34 cellular contexts compared by ENCODE assay signal in genomic region chr12:40039598-40039997, GRCh38.
DNase-seq lines count a peak whose midpoint lies in the region; ATAC-seq, FAIRE-seq and TF ChIP-seq lines count a peak whose summit lies in the region.
"Had no signal": no experiment of that assay in that cellular context is flagged by ENCODE, and none has a peak within 500 bp of the region (broad histone marks: within the 10 kb centered on the region; RNA-seq: fewer than 3 reads in every experiment).

No MANE protein-coding gene starts in this region.

- H3K27me3 ChIP-seq in GM23338 (ENCODE audit: insufficient read depth), result no peaks in the 10 kb centered on the region
- no peaks in the 10 kb centered on the region for H3K27me3 ChIP-seq in GM12878 (replicated peaks in 1 of 2; ENCODE audit: control insufficient read depth in 2 of 2, insufficient read depth in 2 of 2, low read length in 1 of 2)
- H3K27me3 ChIP-seq in mesendoderm (ENCODE audit: insufficient read depth, low read length, poor library complexity), result no peaks in the 10 kb centered on the region
- H3K27me3 ChIP-seq: BE2C; BLaER1; BLaER1 treated with 17β-estradiol and CSF1 and Interleukin-3, amounts not matched to agents 10 nM and 100 nM had no signal

- 32% methylated on average over 1 of the region's 1 CpG for WGBS in GM12878 (ENCODE audit: insufficient coverage, insufficient replicate concordance, low lambda C conversion rate, missing lambda C conversion rate)
- no CpG with 5 or more reads among the region's 1 CpG for WGBS in mesendoderm (ENCODE audit: extremely low coverage, insufficient coverage, low lambda C conversion rate)

- H3K36me3 ChIP-seq in GM23338 (ENCODE audit: insufficient read depth) (no peaks in the 10 kb centered on the region), GM12878 (ENCODE audit: control insufficient read depth in 2 of 2, insufficient read depth in 2 of 2, low read length in 1 of 2) (no peaks in the 10 kb centered on the region), mesendoderm (ENCODE audit: control insufficient read depth, insufficient read depth, low read length) (no peaks in the 10 kb centered on the region)
- H3K36me3 ChIP-seq: BE2C; BLaER1; BLaER1 treated with 17β-estradiol and CSF1 and Interleukin-3, amounts not matched to agents 10 nM and 100 nM had no signal

- H3K36me3 Mint-ChIP-seq in GM23338 (ENCODE audit: low read depth) (no peaks in the 10 kb centered on the region; the same call in 2 of the 3 replicates), progenitor cell of endocrine pancreas (ENCODE audit: insufficient read depth) (peaks cover 1% of the 10 kb centered on the region)
- H3K36me3 Mint-ChIP-seq: CD4-positive, alpha-beta memory T cell; CD4-positive, CD25-positive, alpha-beta regulatory T cell; CD8-positive, alpha-beta T cell had no signal

- H3K27me3 Mint-ChIP-seq in GM23338 (ENCODE audit: insufficient read depth, low read depth, poor library complexity) (peaks cover 1% of the 10 kb centered on the region), progenitor cell of endocrine pancreas (peaks cover 10% of the 10 kb centered on the region)
- H3K27me3 Mint-ChIP-seq: B cell; CD4-positive, alpha-beta memory T cell; CD4-positive, alpha-beta T cell; CD4-positive, CD25-positive, alpha-beta regulatory T cell; CD8-positive, alpha-beta memory T cell had no signal

- intact Hi-C loops in GM12878 (cut with micrococcal nuclease; ENCODE audit: unreplicated experiment), result no loop called here

- in situ Hi-C loops in GM12878 (cut with MboI), result no loop called here

- BruUV-seq in GM12878 (replicated peaks; lab: Mats Ljungman, UMichigan), result no TSS peak

- H3K79me1 ChIP-seq in mesendoderm (ENCODE audit: low read length), result no peaks in the 10 kb centered on the region

- H3K23ac ChIP-seq in mesendoderm (ENCODE audit: low read length), result no peak overlapping the region

- no peak for FAIRE-seq in GM12878 (lab: Jason Lieb, UNC)
- FAIRE-seq: D721Med had no signal

- DNase-seq in GM23338 (ENCODE audit: low spot score) (no peak), GM12878 (ENCODE audit: low read depth, low spot score) (no peak), mesendoderm (peak; percentile 30), progenitor cell of endocrine pancreas (ENCODE audit: low spot score, unreplicated experiment) (no peak), Kasumi-1 (lab: John Stamatoyannopoulos, UW) (no peak)
- DNase-seq in activated CD4-positive, alpha-beta T cell treated with anti-CD3 and anti-CD28 coated beads, Interleukin-2, amount 50 U/mL, for 48 hours, result no peak
- DNase-seq: 8988T; ACHN; AML-193; BE2C; C1 segment of cervical spinal cord; Caco-2; Calu3; CD4-positive, alpha-beta memory T cell; CD4-positive, alpha-beta T cell; CD4-positive, CD25-positive, alpha-beta regulatory T cell; CD8-positive, alpha-beta memory T cell; CD8-positive, alpha-beta T cell; COR-L47; DMS 273 treated with DMSO at 0.1 percent for 48 hours; DMS153; DMS53; DMS79; DMS79 treated with DMSO at 0.1 percent for 48 hours; DND-41; EL had no signal

- no peak overlapping the region for H3K4ac ChIP-seq in mesendoderm (ENCODE audit: low read depth, low read length)

- H2BK15ac ChIP-seq in mesendoderm (replicated peaks; ENCODE audit: low read depth), result no peak overlapping the region

- ATAC-seq in GM23338 (no peak), GM12878 (peak; percentile 37; the same call in 1 of the 3 replicates)
- ATAC-seq: A549; CD8-positive, alpha-beta T cell had no signal

- H4K20me1 ChIP-seq in GM23338 (replicated peaks; ENCODE audit: insufficient read depth), result no peaks in the 10 kb centered on the region
- no peaks in the 10 kb centered on the region for H4K20me1 ChIP-seq in GM12878 (ENCODE audit: control insufficient read depth, insufficient read depth)
- H4K20me1 ChIP-seq: BLaER1; BLaER1 treated with 17β-estradiol and CSF1 and Interleukin-3, amounts not matched to agents 10 nM and 100 nM had no signal

- TF ChIP-seq POLR2A in GM12878 (IDR thresholded peaks at IDR 0.05; ENCODE audit: low read depth, low read length), result no peak

- TF ChIP-seq CTCF in GM23338 (conservative IDR thresholded peaks at IDR 0.05; ENCODE audit: low read depth in 2 of 2) (no peak), GM12878 (IDR thresholded peaks at IDR 0.05 in 2 of 3, conservative IDR thresholded peaks at IDR 0.05 in 1 of 3; ENCODE audit: control insufficient read depth in 2 of 3, extremely low read depth in 1 of 3, insufficient read depth in 1 of 3, low read depth in 3 of 3, low read length in 3 of 3) (no peak), progenitor cell of endocrine pancreas (IDR thresholded peaks at IDR 0.05; ENCODE audit: unreplicated experiment) (no peak)

- no peak overlapping the region for H3K56ac ChIP-seq in mesendoderm (ENCODE audit: low read length)

- POLR2A ChIA-PET in GM12878 (lab: Charles Lee), result interaction anchor here (1.0 to 1.6 kb wide), 2 partner anchors 8 to 121 kb away, joined by 4 read pairs; no protein-coding TSS in a partner anchor

- H3K4me1 Mint-ChIP-seq in GM23338 (peaks cover 6% of the 10 kb centered on the region), progenitor cell of endocrine pancreas (ENCODE audit: low read depth) (peaks cover 15% of the 10 kb centered on the region)
- H3K4me1 Mint-ChIP-seq: B cell; CD14-positive monocyte; CD4-positive, alpha-beta memory T cell; CD4-positive, CD25-positive, alpha-beta regulatory T cell; CD8-positive, alpha-beta memory T cell had no signal

- H3K79me2 ChIP-seq in GM23338 (replicated peaks; ENCODE audit: insufficient read depth), result no peaks in the 10 kb centered on the region
- H3K79me2 ChIP-seq in GM12878 (ENCODE audit: control insufficient read depth, insufficient read depth, low read length), result no peaks in the 10 kb centered on the region
- H3K79me2 ChIP-seq in mesendoderm (ENCODE audit: control insufficient read depth, insufficient read depth, low read length), result no peaks in the 10 kb centered on the region

- H3K4me2 ChIP-seq in GM23338, result no peak overlapping the region
- no peak overlapping the region for H3K4me2 ChIP-seq in GM12878 (ENCODE audit: control insufficient read depth, insufficient read depth)
- H3K4me2 ChIP-seq in mesendoderm (ENCODE audit: low read length), result no peak overlapping the region
- H3K4me2 ChIP-seq: A549; BLaER1; BLaER1 treated with 17β-estradiol and CSF1 and Interleukin-3, amounts not matched to agents 10 nM and 100 nM had no signal

- H2BK120ac ChIP-seq in mesendoderm (ENCODE audit: low read depth, low read length), result no peak overlapping the region

- CTCF ChIA-PET in GM12878 (lab: Yijun Ruan, JAX), result interaction anchor here (0.7 to 3.3 kb wide), 4 partner anchors 9 to 68 kb away, joined by 3 to 12 read pairs (median 4); no protein-coding TSS in a partner anchor

- no peak overlapping the region for H2AK5ac ChIP-seq in mesendoderm (ENCODE audit: low read length)

- TF ChIP-seq EP300 in GM12878 (IDR thresholded peaks at IDR 0.05; ENCODE audit: borderline replicate concordance in 1 of 2, control insufficient read depth in 1 of 2, low read depth in 2 of 2, low read length in 2 of 2), result no peak

- no peak overlapping the region for H3K18ac ChIP-seq in mesendoderm (ENCODE audit: low read length)

- H3K9me3 Mint-ChIP-seq in GM23338 (no peaks in the 10 kb centered on the region), progenitor cell of endocrine pancreas (ENCODE audit: low read depth) (no peaks in the 10 kb centered on the region)
- H3K9me3 Mint-ChIP-seq: CD14-positive monocyte; CD4-positive, alpha-beta memory T cell; CD4-positive, alpha-beta T cell; CD8-positive, alpha-beta memory T cell; CD8-positive, alpha-beta T cell had no signal

- RAD21 ChIA-PET in GM12878 (lab: Charles Lee; ENCODE audit: unreplicated experiment), result interaction anchor here (0.8 to 1.2 kb wide), 2 partner anchors 10 to 274 kb away, joined by 3 read pairs; no protein-coding TSS in a partner anchor

- H3K27ac ChIP-seq in GM23338 (ENCODE audit: low read depth) (no peak overlapping the region), GM12878 (ENCODE audit: control insufficient read depth, insufficient read depth) (no peak overlapping the region), mesendoderm (ENCODE audit: low read depth, low read length) (no peak overlapping the region)
- H3K27ac ChIP-seq: 22Rv1; A549; BLaER1; BLaER1 treated with 17β-estradiol and CSF1 and Interleukin-3, amounts not matched to agents 10 nM and 100 nM; C4-2B had no signal

- TF ChIP-seq RAD21 in GM12878 (IDR thresholded peaks at IDR 0.05; ENCODE audit: insufficient read depth, low read depth, low read length), result no peak

- H3K4me1 ChIP-seq in GM23338 (ENCODE audit: insufficient read depth), result peaks cover 5% of the 10 kb centered on the region
- H3K4me1 ChIP-seq in GM12878 (ENCODE audit: control insufficient read depth, insufficient read depth, low read length), result no peaks in the 10 kb centered on the region
- H3K4me1 ChIP-seq in mesendoderm (ENCODE audit: control insufficient read depth, low read depth, low read length), result no peaks in the 10 kb centered on the region
- H3K4me1 ChIP-seq: BE2C; BLaER1; BLaER1 treated with 17β-estradiol and CSF1 and Interleukin-3, amounts not matched to agents 10 nM and 100 nM; Caco-2 had no signal

- H2AFZ ChIP-seq in GM23338, result no peak overlapping the region
- no peak overlapping the region for H2AFZ ChIP-seq in GM12878 (ENCODE audit: control insufficient read depth, low read depth, low read length)

- no peak overlapping the region for H3K4me3 Mint-ChIP-seq in GM23338
- no peak overlapping the region for H3K4me3 Mint-ChIP-seq in progenitor cell of endocrine pancreas (ENCODE audit: low read depth)
- H3K4me3 Mint-ChIP-seq: B cell; CD14-positive monocyte; CD4-positive, alpha-beta memory T cell; CD4-positive, alpha-beta T cell; CD4-positive, CD25-positive, alpha-beta regulatory T cell; CD8-positive, alpha-beta memory T cell; CD8-positive, alpha-beta T cell had no signal

- H4K5ac ChIP-seq in mesendoderm (ENCODE audit: low read length), result no peak overlapping the region

- no peak overlapping the region for H3K4me3 ChIP-seq in GM23338
- no peak overlapping the region for H3K4me3 ChIP-seq in GM12878
- no peak overlapping the region for H3K4me3 ChIP-seq in mesendoderm (ENCODE audit: low read length)
- H3K4me3 ChIP-seq: A549; BLaER1; BLaER1 treated with 17β-estradiol and CSF1 and Interleukin-3, amounts not matched to agents 10 nM and 100 nM had no signal

- peak overlapping the region; percentile 35; the same call in 1 of the 2 replicates for H3K27ac Mint-ChIP-seq in GM23338
- no peak overlapping the region for H3K27ac Mint-ChIP-seq in progenitor cell of endocrine pancreas
- H3K27ac Mint-ChIP-seq: B cell; CD14-positive monocyte; CD4-positive, alpha-beta memory T cell; CD4-positive, alpha-beta T cell; CD4-positive, CD25-positive, alpha-beta regulatory T cell; CD8-positive, alpha-beta memory T cell; CD8-positive, alpha-beta T cell had no signal

- H4K8ac ChIP-seq in mesendoderm (ENCODE audit: low read depth, low read length), result no peak overlapping the region

- no peaks in the 10 kb centered on the region for H3K9me3 ChIP-seq in GM12878 (replicated peaks; ENCODE audit: control insufficient read depth, insufficient read depth, low read length)
- H3K9me3 ChIP-seq: A549; BE2C; BLaER1; BLaER1 treated with 17β-estradiol and CSF1 and Interleukin-3, amounts not matched to agents 10 nM and 100 nM; Caco-2 had no signal

- no peaks in the 10 kb centered on the region for H3F3A ChIP-seq in GM23338 (replicated peaks; ENCODE audit: low read depth)

- no peak overlapping the region for H2BK5ac ChIP-seq in mesendoderm (ENCODE audit: low read length)

- no peak overlapping the region for H3K9ac ChIP-seq in GM12878 (ENCODE audit: control insufficient read depth, insufficient read depth, low read length)
- no peak overlapping the region for H3K9ac ChIP-seq in mesendoderm (ENCODE audit: low read length)
- H3K9ac ChIP-seq: BLaER1; BLaER1 treated with 17β-estradiol and CSF1 and Interleukin-3, amounts not matched to agents 10 nM and 100 nM had no signal

- SMC1A ChIA-PET in GM12878 (lab: Charles Lee; ENCODE audit: uncharacterized antibody, unreplicated experiment), result interaction anchor here (1.0 to 2.2 kb wide), 5 partner anchors 8 to 69 kb away, joined by 3 to 9 read pairs (median 4); no protein-coding TSS in a partner anchor

- no peaks in the 10 kb centered on the region for H3K9me2 ChIP-seq in GM23338 (ENCODE audit: insufficient read depth)
